ENCODE assay signal across 22 cellular contexts in genomic region chr13:25927363-25927762, GRCh38.
"Had no signal": no experiment of that assay in that cellular context is flagged by ENCODE, and none has a peak within 500 bp of the region (broad histone marks: within the 10 kb centered on the region; RNA-seq: fewer than 3 reads in every experiment).

No MANE protein-coding gene starts in this region.

- H3K27me3 Mint-ChIP-seq: activated naive CD8-positive, alpha-beta T cell; stimulated activated naive CD8-positive, alpha-beta T cell treated with anti-CD3 and anti-CD28 coated beads, Interleukin-15, Interleukin-2, amounts not matched to agents 100 ng/mL and 50 ng/mL, for 24 hours had no signal

- H3K27ac Mint-ChIP-seq: activated CD8-positive, alpha-beta T cell treated with anti-CD3 and anti-CD28 coated beads, Interleukin-2, amount 10 ng/mL, durations not matched to agents 7 days and 5 days; activated naive CD8-positive, alpha-beta T cell; activated T-helper 17 cell treated with anti-CD3 and anti-CD28 coated beads, Interleukin-2, amount 50 U/mL, for 72 hours; endodermal cell; naive thymus-derived CD4-positive, alpha-beta T cell; stimulated activated naive CD8-positive, alpha-beta T cell treated with anti-CD3 and anti-CD28 coated beads, Interleukin-15, Interleukin-2, amounts not matched to agents 100 ng/mL and 50 ng/mL, for 24 hours had no signal

- H3K4me3 Mint-ChIP-seq: activated CD8-positive, alpha-beta T cell treated with anti-CD3 and anti-CD28 coated beads, Interleukin-2, amount 10 ng/mL, durations not matched to agents 7 days and 5 days; activated naive CD8-positive, alpha-beta T cell; activated T-helper 17 cell treated with anti-CD3 and anti-CD28 coated beads, Interleukin-2, amount 50 U/mL, for 72 hours; endodermal cell; naive thymus-derived CD4-positive, alpha-beta T cell; stimulated activated naive CD8-positive, alpha-beta T cell treated with anti-CD3 and anti-CD28 coated beads, Interleukin-15, Interleukin-2, amounts not matched to agents 100 ng/mL and 50 ng/mL, for 24 hours had no signal

- H3K4me1 ChIP-seq: adrenal gland, ascending aorta, breast epithelium, left lung, psoas muscle, right atrium auricular region, spleen, thyroid gland, upper lobe of right lung had no signal

- H3K27me3 ChIP-seq: adrenal gland, ascending aorta, breast epithelium, left lung, ovary, right atrium auricular region, thyroid gland, upper lobe of right lung had no signal

- H3K4me3 ChIP-seq: adrenal gland, ascending aorta, breast epithelium, left lung, lung, ovary, psoas muscle, right atrium auricular region, spleen, thyroid gland, upper lobe of right lung had no signal

- H3K36me3 Mint-ChIP-seq: activated naive CD8-positive, alpha-beta T cell had no signal

- H3K9me3 ChIP-seq: adrenal gland, ascending aorta, breast epithelium, left lung, ovary, psoas muscle, right atrium auricular region, spleen, thyroid gland, upper lobe of right lung had no signal

- H3K4me1 Mint-ChIP-seq: activated T-helper 17 cell treated with anti-CD3 and anti-CD28 coated beads, Interleukin-2, amount 50 U/mL, for 72 hours had no signal

- H3K36me3 ChIP-seq: adrenal gland, ascending aorta, breast epithelium, left lung, ovary, right atrium auricular region, spleen, thyroid gland, upper lobe of right lung had no signal

- H3K9me3 Mint-ChIP-seq: activated T-helper 17 cell treated with anti-CD3 and anti-CD28 coated beads, Interleukin-2, amount 50 U/mL, for 72 hours; endodermal cell; stimulated activated naive CD8-positive, alpha-beta T cell treated with anti-CD3 and anti-CD28 coated beads, Interleukin-15, Interleukin-2, amounts not matched to agents 100 ng/mL and 50 ng/mL, for 24 hours had no signal

- DNase-seq: activated CD4-positive, alpha-beta T cell treated with anti-CD3 and anti-CD28 coated beads, Interleukin-2, amount 50 U/mL, for 1 hour; activated CD4-positive, CD25-positive, alpha-beta regulatory T cell treated with anti-CD3 and anti-CD28 coated beads, Interleukin-2, amount 50 U/mL, for 72 hours; activated CD8-positive, alpha-beta T cell treated with anti-CD3 and anti-CD28 coated beads, Interleukin-2, amount 10 ng/mL, durations not matched to agents 7 days and 5 days; adrenal gland; cortex of kidney; endodermal cell; kidney glomerular epithelial cell; left lung; naive thymus-derived CD4-positive, alpha-beta T cell; ovary; psoas muscle; spleen; stimulated activated CD4-positive, alpha-beta T cell treated with anti-CD3 and anti-CD28 coated beads, Interleukin-4, amount 100 ng/mL, for 24 hours; thyroid gland; upper lobe of right lung had no signal
